ENCODE assay signal across 8 cellular contexts in the genomic region with DNA sequence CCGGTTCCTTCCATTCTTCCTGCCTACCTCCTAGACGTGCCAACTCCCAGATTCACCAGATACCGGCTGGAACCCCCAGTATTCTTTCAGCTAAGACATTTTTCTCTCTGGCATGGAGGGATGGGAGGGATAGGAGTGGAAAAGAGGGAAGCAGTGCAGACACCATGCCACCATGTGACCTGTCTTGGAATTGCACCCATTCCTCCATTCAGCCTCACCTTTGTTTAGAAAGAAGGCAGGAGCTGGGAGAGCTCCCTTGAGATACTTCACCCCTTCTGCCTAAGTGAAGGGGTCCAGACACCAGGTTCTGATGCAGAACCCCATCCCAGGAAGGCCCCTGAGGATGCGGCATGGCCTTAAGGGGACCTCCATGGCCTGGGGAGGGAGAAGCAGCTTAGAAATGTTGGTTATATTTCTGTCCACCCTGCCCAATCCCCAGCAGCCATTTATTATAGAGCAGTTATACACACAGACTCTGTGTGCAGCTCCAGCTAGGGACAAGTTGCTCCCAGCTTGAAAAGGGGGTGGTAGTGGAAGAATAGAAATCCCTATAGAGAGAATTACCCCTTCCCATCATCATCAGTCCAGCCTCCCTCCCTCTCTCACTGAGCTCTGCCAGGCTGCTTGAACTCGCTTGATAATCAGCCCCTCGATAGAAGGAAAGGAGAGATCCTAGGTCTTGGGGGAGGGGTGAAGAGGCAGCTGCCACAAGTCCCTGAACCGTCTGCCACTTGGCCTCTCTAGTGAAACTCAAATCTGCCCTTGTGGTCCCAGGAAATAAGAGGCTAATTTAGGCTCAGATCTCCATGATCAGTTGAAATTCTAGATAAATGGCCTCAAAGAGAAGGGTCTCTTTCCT. TPM values are rescaled to one million over a fixed set of nuclear protein-coding genes. Genes with fewer than 3 reads are reported as not detected.
DNase-seq lines count a peak whose midpoint lies in the region; ATAC-seq, FAIRE-seq and TF ChIP-seq lines count a peak whose summit lies in the region.

No MANE protein-coding gene starts in this region.

- DNase-seq in 8988T: peak; percentile 75
- peak; percentile 73 for DNase-seq in GM03348 (ENCODE audit: low spot score)
- DNase-seq in NCI-H2227 (lab: John Stamatoyannopoulos, UW; ENCODE audit: unreplicated experiment): peak; percentile 59
- DNase-seq in bronchial epithelial cell (ENCODE audit: low read depth): peak; percentile 66
- peak; percentile 25 to 79 for DNase-seq in lower leg skin (ENCODE audit: low spot score in 2 of 2)
- DNase-seq in ureter (ENCODE audit: low spot score): peak; percentile 39

- 49 to 55% methylated on average over 7 of the region's 7 CpGs for WGBS in lower leg skin, 2 donors

- H3K4me3 ChIP-seq in bronchial epithelial cell (ENCODE audit: low read depth, low read length) (no peak overlapping the region), lower leg skin (ENCODE audit: low read depth, poor library complexity, severe bottlenecking) (no peak overlapping the region)

- no peak for TF ChIP-seq POLR2A in lower leg skin (IDR thresholded peaks at IDR 0.05)

- ATAC-seq in GM21367 (IDR thresholded peaks at IDR 0.05; ENCODE audit: unreplicated experiment) (no peak), HG02571 (IDR thresholded peaks at IDR 0.05; ENCODE audit: unreplicated experiment) (no peak)

- peak; percentile 32 for FAIRE-seq in bronchial epithelial cell (lab: Jason Lieb, UNC)

- H3K27me3 ChIP-seq in bronchial epithelial cell (ENCODE audit: control insufficient read depth, insufficient read depth, low read length): no peaks in the 10 kb centered on the region

- H3K36me3 ChIP-seq in bronchial epithelial cell (ENCODE audit: control insufficient read depth, insufficient read depth, low read length): peaks cover 9% of the 10 kb centered on the region

- intact Hi-C loops in lower leg skin (cut with DNase I; ENCODE audit: low total_unique reads): no loop called here

- TF ChIP-seq CTCF in bronchial epithelial cell (IDR thresholded peaks at IDR 0.05; ENCODE audit: insufficient read depth, low read length, severe bottlenecking): peak; percentile 80
- TF ChIP-seq CTCF in lower leg skin (IDR thresholded peaks at IDR 0.05): no peak

RNA-seq across cellular contexts. Expression of gene DNAJB5, which starts 5.1 kb away (rescaled TPM):
- 8.2 and 11.0 TPM in 2 replicates for total RNA-seq in bronchial epithelial cell
- 1 to 10 TPM; 1.1 to 3.7 (median 1.9) TPM for total RNA-seq in lower leg skin
- total RNA-seq in ureter: 24.2 TPM

RNA-seq across cellular contexts. Expression of gene PHF24, which starts 36.6 kb away (rescaled TPM):
- total RNA-seq in bronchial epithelial cell: 0.13 and 0.26 TPM in 2 replicates
- 1 to 10 TPM in 2 of 4 donors, under 1 TPM in 2; 0.44 to 2.7 (median 1.5) TPM for total RNA-seq in lower leg skin
- 1.7 TPM for total RNA-seq in ureter
